Comparison of ENCODE assay signal across 18 cellular contexts in the genomic region with DNA sequence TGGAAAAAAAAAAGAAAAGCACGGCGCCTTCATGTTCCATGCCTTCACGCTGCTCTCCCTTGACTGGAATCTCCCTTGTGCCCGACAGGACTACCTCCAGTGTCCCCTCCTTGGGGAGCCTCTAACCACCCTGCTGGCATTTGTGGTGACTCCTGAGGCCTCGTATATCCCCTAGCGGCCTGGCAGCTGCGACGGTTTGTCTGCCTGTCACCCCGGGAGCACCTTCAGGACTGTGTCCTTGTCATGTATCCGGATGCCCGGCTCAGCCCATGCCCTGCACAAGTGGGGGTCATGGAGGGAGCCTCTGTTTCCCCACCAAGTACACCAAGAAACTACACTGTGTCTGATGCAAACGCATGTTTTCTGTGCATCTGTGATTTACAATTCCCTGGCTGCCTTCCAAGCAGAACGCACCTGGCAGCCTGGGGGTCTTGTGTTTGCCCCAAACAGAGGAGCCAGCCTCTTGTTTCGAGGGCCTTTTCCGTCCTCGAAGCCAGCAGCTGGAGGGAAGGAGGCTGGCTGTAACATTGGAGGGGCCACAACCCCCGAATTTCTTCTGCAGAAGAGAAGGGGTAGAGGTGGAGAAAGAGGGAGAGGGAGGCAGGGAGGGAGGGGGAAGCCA. TPM values are rescaled to one million over a fixed set of nuclear protein-coding genes. Genes with fewer than 3 reads are reported as not detected.
DNase-seq lines count a peak whose midpoint lies in the region; ATAC-seq and TF ChIP-seq lines count a peak whose summit lies in the region.
"Had no signal": no experiment of that assay in that cellular context is flagged by ENCODE, and none has a peak within 500 bp of the region (broad histone marks: within the 10 kb centered on the region; RNA-seq: fewer than 3 reads in every experiment).

No MANE protein-coding gene starts in this region.

- H3K4me2 ChIP-seq in smooth muscle cell = peak overlapping the region; percentile 74

- ATAC-seq in stimulated activated naive CD8-positive, alpha-beta T cell treated with anti-CD3 and anti-CD28 coated beads, Interleukin-15, Interleukin-2, amounts not matched to agents 100 U/mL and 50 U/mL, for 24 hours = no peak
- no peak for ATAC-seq in HG02885 (IDR thresholded peaks at IDR 0.05; ENCODE audit: poor library complexity, unreplicated experiment)
- ATAC-seq: activated CD4-positive, alpha-beta T cell treated with anti-CD3 and anti-CD28 coated beads for 36 hours; lower lobe of right lung; PC-3 had no signal

- H3K27ac ChIP-seq in smooth muscle cell (ENCODE audit: low read depth) = no peak overlapping the region
- H3K27ac ChIP-seq: lower lobe of right lung, thyroid gland had no signal

- no peaks in the 10 kb centered on the region for H3F3A ChIP-seq in smooth muscle cell (ENCODE audit: low read depth)

- no peaks in the 10 kb centered on the region for H3K27me3 ChIP-seq in smooth muscle cell (ENCODE audit: low read depth)
- H3K27me3 ChIP-seq: MG63, thyroid gland had no signal

- no peaks in the 10 kb centered on the region for H3K79me2 ChIP-seq in smooth muscle cell (ENCODE audit: low read depth)

- no peaks in the 10 kb centered on the region for H4K20me1 ChIP-seq in smooth muscle cell (ENCODE audit: low read depth)

- DNase-seq in EH (ENCODE audit: low read depth) (peak; percentile 32), NCI-H2171 (lab: John Stamatoyannopoulos, UW) (peak; percentile 23), foreskin fibroblast (no peak), smooth muscle cell (lab: John Stamatoyannopoulos, UW; ENCODE audit: unreplicated experiment) (no peak), NCI-H2107 treated with DMSO at 0.1 percent for 48 hours (lab: John Stamatoyannopoulos, UW; ENCODE audit: unreplicated experiment) (no peak), CD1c-positive myeloid dendritic cell (ENCODE audit: extremely low spot score) (no peak)
- no peak for DNase-seq in stimulated activated naive CD8-positive, alpha-beta T cell treated with anti-CD3 and anti-CD28 coated beads, Interleukin-15, Interleukin-2, amounts not matched to agents 100 U/mL and 50 U/mL, for 24 hours
- DNase-seq: activated CD4-positive, alpha-beta T cell treated with anti-CD3 and anti-CD28 coated beads for 36 hours; C1 segment of cervical spinal cord; lower lobe of right lung; NCI-H446; occipital lobe; stimulated activated CD4-positive, alpha-beta T cell treated with anti-CD3 and anti-CD28 coated beads, Interleukin-12 subunit alpha, Interleukin-12 subunit beta, amount 100 ng/mL, for 4 hours; thyroid gland had no signal

- peak overlapping the region; percentile 8 to 44 for H3K4me3 ChIP-seq in foreskin fibroblast (ENCODE audit: low read depth in 1 of 2, low read length in 2 of 2)
- H3K4me3 ChIP-seq in smooth muscle cell = no peak overlapping the region
- H3K4me3 ChIP-seq: lower lobe of right lung, MG63, thyroid gland had no signal

- no peak overlapping the region for H2AFZ ChIP-seq in smooth muscle cell (ENCODE audit: low read depth)

- peaks cover 22% of the 10 kb centered on the region for H3K4me1 ChIP-seq in smooth muscle cell (ENCODE audit: low read depth)

- H3K9ac ChIP-seq in smooth muscle cell (ENCODE audit: low read depth) = no peak overlapping the region

- TF ChIP-seq CTCF in foreskin fibroblast (IDR thresholded peaks at IDR 0.05; ENCODE audit: low read depth, low read length) (no peak), smooth muscle cell (IDR thresholded peaks at IDR 0.05; ENCODE audit: borderline replicate concordance, insufficient read depth, poor library complexity, severe bottlenecking) (no peak)

- 83% methylated on average over 17 of the region's 17 CpGs for WGBS in smooth muscle cell (ENCODE audit: low lambda C conversion rate)

- H3K9me3 ChIP-seq in smooth muscle cell (replicated peaks; ENCODE audit: low read depth) = no peaks in the 10 kb centered on the region
- H3K9me3 ChIP-seq: lower lobe of right lung, MG63, thyroid gland had no signal

- no peaks in the 10 kb centered on the region for H3K36me3 ChIP-seq in smooth muscle cell (ENCODE audit: low read depth)
- H3K36me3 ChIP-seq: lower lobe of right lung, thyroid gland had no signal

RNA-seq across cellular contexts. Expression of a gene that starts 18.9 kb away (rescaled TPM):
- 0.18 and 2.4 TPM in 2 replicates for total RNA-seq in smooth muscle cell
- 1.0 and 1.7 TPM in 2 replicates for polyA plus RNA-seq in smooth muscle cell
- total RNA-seq: activated CD4-positive, alpha-beta T cell treated with anti-CD3 and anti-CD28 coated beads for 36 hours; activated T-helper 1 cell treated with anti-CD3 and anti-CD28 coated beads, Interleukin-12 subunit alpha, Interleukin-12 subunit beta, Interleukin-2, Interleukin-4 antibody, amounts not matched to agents 30 ng/mL and 10 ng/mL and 1 ng/mL, durations not matched to agents 14 hours and 24 hours and 36 hours had no signal

Comparison
In these comparisons a context has a peak if more than half of its experiments do, and no peak if none do; other contexts are left out.
1. DNase-seq: peak in EH (single experiment) and NCI-H2171 (single experiment); none in foreskin fibroblast (0 of 2), smooth muscle cell (single experiment), stimulated activated naive CD8-positive, alpha-beta T cell treated with anti-CD3 and anti-CD28 coated beads, Interleukin-15, Interleukin-2, amounts not matched to agents 100 U/mL and 50 U/mL, for 24 hours (single experiment), NCI-H2107 treated with DMSO at 0.1 percent for 48 hours (single experiment) and CD1c-positive myeloid dendritic cell (single experiment).